26 cellular contexts compared by ENCODE assay signal in the genomic region with DNA sequence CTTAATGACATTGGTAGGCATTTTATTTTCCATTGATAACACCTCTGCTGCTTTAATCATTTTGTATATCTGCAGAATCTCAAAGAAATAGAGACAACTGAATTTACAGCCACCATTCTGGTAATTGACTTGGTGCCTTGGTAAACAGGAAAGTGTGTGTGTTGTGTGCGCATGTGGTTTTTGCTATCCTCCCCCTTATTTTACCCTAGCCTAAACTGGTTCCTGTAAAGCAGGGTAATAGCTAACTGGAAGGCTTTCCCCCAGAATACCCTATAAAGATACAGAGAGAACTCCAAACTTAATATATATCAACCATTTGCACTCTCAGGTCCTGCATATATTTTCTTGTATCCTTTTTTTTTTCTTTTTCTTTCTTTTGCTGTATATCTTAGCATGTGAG.
"Had no signal": no experiment of that assay in that cellular context is flagged by ENCODE, and none has a peak within 500 bp of the region (broad histone marks: within the 10 kb centered on the region; RNA-seq: fewer than 3 reads in every experiment).

No MANE protein-coding gene starts in this region.

- ATAC-seq: stimulated activated effector memory CD8-positive, alpha-beta T cell treated with anti-CD3 and anti-CD28 coated beads, Interleukin-12 subunit alpha, Interleukin-12 subunit beta, amount 100 ng/mL, for 72 hours; stimulated activated memory B cell treated with anti-CD40 and anti-IgM and Interleukin-4, amounts not matched to agents 10 μg/mL and 1 μg/mL and 100 μg/mL, for 72 hours; stimulated activated naive B cell treated with anti-CD40 and anti-IgM and Interleukin-4, amounts not matched to agents 10 μg/mL and 1 μg/mL and 100 μg/mL, for 72 hours; stimulated activated naive CD8-positive, alpha-beta T cell treated with anti-CD3 and anti-CD28 coated beads, Interleukin-15, amount 100 ng/mL, for 72 hours; stimulated activated naive CD8-positive, alpha-beta T cell treated with anti-CD3 and anti-CD28 coated beads, Interleukin-15, Interleukin-2, amounts not matched to agents 100 U/mL and 50 U/mL, for 24 hours; upper lobe of right lung had no signal

- DNase-seq: stimulated activated CD4-positive, alpha-beta T cell treated with anti-CD3 and anti-CD28 coated beads, Interleukin-2, amount 100 ng/mL, for 48 hours; stimulated activated CD4-positive, alpha-beta T cell treated with anti-CD3 and anti-CD28 coated beads, Interleukin-4, amount 100 ng/mL, for 1 hour; stimulated activated CD4-positive, alpha-beta T cell treated with anti-CD3 and anti-CD28 coated beads, Interleukin-4, amount 100 ng/mL, for 24 hours; stimulated activated CD4-positive, alpha-beta T cell treated with anti-CD3 and anti-CD28 coated beads, Interleukin-4, amount 100 ng/mL, for 4 hours; stimulated activated CD8-positive, alpha-beta memory T cell treated with anti-CD3 and anti-CD28 coated beads, Interleukin-4, amount 100 ng/mL, for 48 hours; stimulated activated naive B cell treated with anti-CD40 and anti-IgM and Interleukin-4, amounts not matched to agents 10 μg/mL and 1 μg/mL and 100 μg/mL, for 72 hours; stimulated activated naive CD4-positive, alpha-beta T cell; stimulated activated naive CD4-positive, alpha-beta T cell treated with Interleukin-2 at 50 U/mL for 16 hours; stimulated activated naive CD8-positive, alpha-beta T cell treated with anti-CD3 and anti-CD28 coated beads, Interleukin-15, amount 100 ng/mL, for 72 hours; stimulated activated naive CD8-positive, alpha-beta T cell treated with anti-CD3 and anti-CD28 coated beads, Interleukin-15, Interleukin-2, amounts not matched to agents 100 U/mL and 50 U/mL, for 24 hours; stomach; substantia nigra; testis; thyroid gland; tibial artery; transverse colon; trophoblast cell; upper lobe of left lung; upper lobe of right lung; uterus had no signal

- H3K4me3 ChIP-seq: stomach, suprapubic skin, testis, thoracic aorta, thyroid gland, tibial artery, tibial nerve, transverse colon, upper lobe of left lung, upper lobe of right lung, uterus, vagina had no signal

- H3K36me3 ChIP-seq: stomach, suprapubic skin, thoracic aorta, thyroid gland, tibial artery, tibial nerve, transverse colon, upper lobe of left lung, upper lobe of right lung, uterus, vagina had no signal

- H3K27me3 ChIP-seq: stomach, suprapubic skin, testis, thyroid gland, tibial artery, tibial nerve, transverse colon, upper lobe of left lung, upper lobe of right lung, uterus, vagina had no signal

- H3K4me1 ChIP-seq: suprapubic skin, testis, thyroid gland, tibial artery, tibial nerve, transverse colon, upper lobe of left lung, upper lobe of right lung, uterus, vagina had no signal

- H3K27ac ChIP-seq: stomach, suprapubic skin, testis, thoracic aorta, thyroid gland, tibial artery, tibial nerve, transverse colon, upper lobe of left lung, upper lobe of right lung, uterus, vagina had no signal

- H3K9me3 ChIP-seq: stomach, suprapubic skin, testis, thoracic aorta, thyroid gland, tibial artery, tibial nerve, transverse colon, upper lobe of left lung, upper lobe of right lung, uterus, vagina had no signal
